Comparison of ENCODE assay signal across 9 cellular contexts in the genomic region with DNA sequence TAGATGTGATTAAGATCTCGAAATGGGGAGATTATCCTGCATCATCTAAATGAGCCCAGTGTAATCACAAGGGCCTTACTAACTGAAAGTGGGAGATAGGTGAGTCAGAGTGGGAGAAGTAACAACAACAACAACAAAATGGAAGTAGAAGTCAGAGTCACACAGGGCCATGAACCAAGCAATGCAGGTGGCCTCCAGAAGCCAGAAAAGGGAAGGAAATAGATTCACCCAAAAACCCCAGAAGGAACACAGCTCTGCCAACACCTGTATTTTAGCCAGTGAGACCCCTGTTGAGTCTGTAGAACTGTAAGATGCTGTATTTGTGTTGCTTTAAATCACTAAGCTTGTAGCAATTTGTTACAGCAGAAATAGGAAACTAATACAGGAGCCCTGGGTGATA. TPM values are rescaled to one million over a fixed set of nuclear protein-coding genes. Genes with fewer than 3 reads are reported as not detected.
DNase-seq lines count a peak whose midpoint lies in the region; ATAC-seq and TF ChIP-seq lines count a peak whose summit lies in the region.
"Had no signal": no experiment of that assay in that cellular context is flagged by ENCODE, and none has a peak within 500 bp of the region (broad histone marks: within the 10 kb centered on the region; RNA-seq: fewer than 3 reads in every experiment).

No MANE protein-coding gene starts in this region.

- peak; percentile 25 for ATAC-seq in GM21529 (IDR thresholded peaks at IDR 0.05; ENCODE audit: unreplicated experiment)

- H3K9me3 ChIP-seq in OCI-LY7 (ENCODE audit: low read length): no peaks in the 10 kb centered on the region
- no peaks in the 10 kb centered on the region for H3K9me3 ChIP-seq in prostate gland

- H3K79me2 ChIP-seq in OCI-LY7 (ENCODE audit: insufficient read depth, low read depth, low read length): peaks cover 47% of the 10 kb centered on the region; the same call in 1 of the 2 replicates

- H3K9me2 ChIP-seq in OCI-LY7 (ENCODE audit: insufficient read depth, low read length): no peaks in the 10 kb centered on the region

- H3K27me3 ChIP-seq in GM06990 (replicated peaks; ENCODE audit: control insufficient read depth, insufficient read depth, low read length): no peaks in the 10 kb centered on the region
- H3K27me3 ChIP-seq in prostate gland (replicated peaks; ENCODE audit: insufficient read depth): no peaks in the 10 kb centered on the region

- TF ChIP-seq CTCF in GM06990 (IDR thresholded peaks at IDR 0.05; ENCODE audit: insufficient read depth, low read length, poor library complexity, severe bottlenecking) (no peak), OCI-LY7 (conservative IDR thresholded peaks at IDR 0.05; ENCODE audit: low read length) (no peak), prostate gland (IDR thresholded peaks at IDR 0.05) (no peak)

- H2AFZ ChIP-seq in OCI-LY7 (ENCODE audit: low read length): no peak overlapping the region

- intact Hi-C loops in OCI-LY7 (cut with micrococcal nuclease; ENCODE audit: unreplicated experiment): no loop called here
- intact Hi-C loops in prostate gland (cut with DNase I): loop anchor here (10.0 kb wide), 1 partner anchor 66 kb away; no protein-coding TSS in a partner anchor

- H4K20me1 ChIP-seq in OCI-LY7 (ENCODE audit: insufficient read depth, low read length): no peaks in the 10 kb centered on the region

- peaks cover 29% of the 10 kb centered on the region for H3K36me3 ChIP-seq in GM06990 (ENCODE audit: control insufficient read depth, insufficient read depth, low read length)
- peaks cover 44% of the 10 kb centered on the region for H3K36me3 ChIP-seq in OCI-LY7 (ENCODE audit: insufficient read depth, low read length)
- H3K36me3 ChIP-seq in prostate gland: peaks cover 7 to 15% of the 10 kb centered on the region in 2 donors

- H3K4me2 ChIP-seq in OCI-LY7 (ENCODE audit: low read length): peak overlapping the region; percentile 90

- DNase-seq in GM06990 (ENCODE audit: extremely low read depth, insufficient read length): no peak
- peak; percentile 69 for DNase-seq in OCI-LY7 (ENCODE audit: low spot score)
- peak; percentile 24 for DNase-seq in kidney glomerular epithelial cell (lab: John Stamatoyannopoulos, UW)
- DNase-seq in occipital lobe (lab: John Stamatoyannopoulos, UW): no peak
- no peak for DNase-seq in NCI-H2081 treated with DMSO at 0.1 percent for 48 hours (lab: John Stamatoyannopoulos, UW)
- DNase-seq in prostate gland (ENCODE audit: low spot score): no peak
- DNase-seq in activated CD4-positive, CD25-positive, alpha-beta regulatory T cell treated with anti-CD3 and anti-CD28 coated beads, Interleukin-2, amount 50 U/mL, for 72 hours: no peak

- H3K4me1 ChIP-seq in OCI-LY7 (ENCODE audit: insufficient read depth, low read length, poor library complexity, severe bottlenecking) (peaks cover 40% of the 10 kb centered on the region), prostate gland (replicated peaks) (peaks cover 17% of the 10 kb centered on the region)

- H3K4me3 ChIP-seq in GM06990 (replicated peaks; ENCODE audit: low read depth, low read length) (peak overlapping the region; percentile 85), OCI-LY7 (ENCODE audit: low read depth, low read length, poor library complexity, severe bottlenecking) (peak overlapping the region; percentile 94), prostate gland (no peak overlapping the region)

- H3K27ac ChIP-seq in OCI-LY7 (ENCODE audit: low read depth, low read length, poor library complexity, severe bottlenecking): peak overlapping the region; percentile 80
- no peak overlapping the region for H3K27ac ChIP-seq in prostate gland

- CTCF ChIA-PET in OCI-LY7 (lab: Charles Lee; ENCODE audit: unreplicated experiment): interaction anchor here (0.6 kb wide), 1 partner anchor 458 kb away, joined by 3 read pairs; no protein-coding TSS in a partner anchor

- no TSS peak for BruUV-seq in OCI-LY7 (replicated peaks; lab: Mats Ljungman, UMichigan)

- no peak for TF ChIP-seq POLR2A in prostate gland (IDR thresholded peaks at IDR 0.05)

- WGBS in prostate gland: 73% methylated on average over 1 of the region's 1 CpG

- POLR2A ChIA-PET in OCI-LY7 (lab: Charles Lee): interaction anchor here (1.1 kb wide), 1 partner anchor 31 kb away, joined by 3 read pairs; no protein-coding TSS in a partner anchor

RNA-seq across cellular contexts. Expression of a gene that starts 4.1 kb away (rescaled TPM):
- 193 and 260 TPM in 2 replicates for total RNA-seq in OCI-LY7 (2014; rRNA removed; shearing (Covaris generic))
- total RNA-seq in OCI-LY7 (2022) (195 and 215 TPM in 2 replicates), occipital lobe (28.1 TPM), prostate gland (100 to 1,000 TPM in 1 of 2 donors, 10 to 100 TPM in 1; 97.1 to 386 TPM)

RNA-seq across cellular contexts. Expression of a gene that starts 21.3 kb away (rescaled TPM):
- 0.57 TPM in 1 of 2 replicates, not detected in the other for total RNA-seq in OCI-LY7 (2014; rRNA removed; shearing (Covaris generic))
- total RNA-seq in OCI-LY7 (2022) (0.63 and 0.85 TPM in 2 replicates), occipital lobe (0.47 TPM), prostate gland (1 to 10 TPM in 1 of 2 donors, not detected in 1; 2.6 TPM)

RNA-seq across cellular contexts. Expression of a gene that starts 24.2 kb away (rescaled TPM):
- total RNA-seq in OCI-LY7 (2014; rRNA removed; shearing (Covaris generic)): not detected in 2 replicates
- not detected in 2 replicates for total RNA-seq in OCI-LY7 (2022)
- 5.9 TPM for total RNA-seq in occipital lobe
- total RNA-seq in prostate gland: 10 to 100 TPM in 1 of 2 donors, 1 to 10 TPM in 1; 7.6 to 17.3 TPM
- total RNA-seq: dermis microvascular lymphatic vessel endothelial cell had no signal

RNA-seq across cellular contexts. Expression of a gene that starts 32.8 kb away (rescaled TPM):
- total RNA-seq in OCI-LY7 (2014; rRNA removed; shearing (Covaris generic)): not detected in 2 replicates
- total RNA-seq in OCI-LY7 (2022) (not detected in 2 replicates), occipital lobe (not detected), prostate gland (not detected)
- total RNA-seq: dermis microvascular lymphatic vessel endothelial cell had no signal

RNA-seq across cellular contexts. Expression of a gene that starts 58.8 kb away (rescaled TPM):
- not detected in 2 replicates for total RNA-seq in OCI-LY7 (2014; rRNA removed; shearing (Covaris generic))
- total RNA-seq in OCI-LY7 (2022) (not detected in 2 replicates), occipital lobe (not detected), prostate gland (not detected)
- total RNA-seq: dermis microvascular lymphatic vessel endothelial cell had no signal

Comparison
In these comparisons a context has a peak if more than half of its experiments do, and no peak if none do; other contexts are left out.
1. DNase-seq: peak in OCI-LY7 (single experiment) and kidney glomerular epithelial cell (single experiment); none in GM06990 (single experiment), occipital lobe (single experiment), NCI-H2081 treated with DMSO at 0.1 percent for 48 hours (single experiment), prostate gland (single experiment) and activated CD4-positive, CD25-positive, alpha-beta regulatory T cell treated with anti-CD3 and anti-CD28 coated beads, Interleukin-2, amount 50 U/mL, for 72 hours (single experiment).
2. H3K4me3 ChIP-seq: peak in GM06990 (single experiment) and OCI-LY7 (single experiment); none in prostate gland (0 of 2).